Comparison of ENCODE assay signal across 13 cellular contexts in genomic region chr1:93702828-93703183, GRCh38. TPM values are rescaled to one million over a fixed set of nuclear protein-coding genes. Genes with fewer than 3 reads are reported as not detected.
DNase-seq lines count a peak whose midpoint lies in the region; ATAC-seq, FAIRE-seq and TF ChIP-seq lines count a peak whose summit lies in the region.
"Had no signal": no experiment of that assay in that cellular context is flagged by ENCODE, and none has a peak within 500 bp of the region (broad histone marks: within the 10 kb centered on the region; RNA-seq: fewer than 3 reads in every experiment).

No MANE protein-coding gene starts in this region.

- TF ChIP-seq CTCF in WTC11 (IDR thresholded peaks at IDR 0.05): no peak
- no peak for TF ChIP-seq CTCF in stomach (IDR thresholded peaks at IDR 0.05)
- no peak for TF ChIP-seq CTCF in pancreas (IDR thresholded peaks at IDR 0.05)

- H3F3A ChIP-seq in GM23248 (ENCODE audit: insufficient read depth): no peaks in the 10 kb centered on the region; the same call in 1 of the 2 replicates

- in situ Hi-C loops in GM23248 (cut with MboI): no loop called here

- H3K4me3 ChIP-seq in GM23248 (no peak overlapping the region), stomach (no peak overlapping the region), Karpas-422 (ENCODE audit: low read length) (no peak overlapping the region), pancreas (no peak overlapping the region)

- WGBS in GM23248 (ENCODE audit: low coverage in 1 of 2, low lambda C conversion rate in 2 of 2, missing lambda C conversion rate in 2 of 2), 2 experiments: 54 to 59% methylated on average over 3 of the region's 3 CpGs
- WGBS in stomach, 5 donors: 28 to 66% (median 36%) methylated on average over 2 to 3 of the region's 3 CpGs
- WGBS in pancreas, 2 donors: 56 to 59% methylated on average over 3 of the region's 3 CpGs

- H3K4me2 ChIP-seq in GM23248 (ENCODE audit: unreplicated experiment) (no peak overlapping the region), Karpas-422 (ENCODE audit: low read depth, low read length, poor library complexity, severe bottlenecking) (no peak overlapping the region)

- intact Hi-C loops in left ventricle myocardium superior (cut with micrococcal nuclease): no loop called here
- intact Hi-C loops in stomach (cut with DNase I; ENCODE audit: low total_unique reads): no loop called here
- intact Hi-C loops in pancreas (cut with DNase I): no loop called here

- H3K27me3 ChIP-seq in GM23248 (replicated peaks; ENCODE audit: insufficient read depth) (no peaks in the 10 kb centered on the region), stomach (no peaks in the 10 kb centered on the region), Karpas-422 (ENCODE audit: low read length) (no peaks in the 10 kb centered on the region), pancreas (no peaks in the 10 kb centered on the region)

- TF ChIP-seq EP300 in stomach (IDR thresholded peaks at IDR 0.05): no peak

- H4K20me1 ChIP-seq in GM23248 (ENCODE audit: insufficient read depth): no peaks in the 10 kb centered on the region
- H4K20me1 ChIP-seq in Karpas-422 (ENCODE audit: insufficient read depth, low read depth, low read length): no peaks in the 10 kb centered on the region

- DNase-seq in GM23248 (no peak), WTC11 (ENCODE audit: low spot score) (no peak), left ventricle myocardium superior (no peak), stomach (no peak), inferior parietal cortex (ENCODE audit: extremely low spot score) (no peak), Karpas-422 (no peak), pancreas (no peak)
- DNase-seq: activated CD4-positive, alpha-beta T cell treated with anti-CD3 and anti-CD28 coated beads, Interleukin-2, amount 50 U/mL, for 48 hours; activated naive CD4-positive, alpha-beta T cell; cerebellar nuclear complex; MV-4-11; stimulated activated naive CD4-positive, alpha-beta T cell had no signal

- CTCF ChIA-PET in WTC11 (lab: Charles Lee): interaction anchor here (0.7 to 1.1 kb wide), 4 partner anchors 12 to 58 kb away, joined by 3 to 4 read pairs (median 3); partner anchors contain the start of gene BCAR3

- H3K79me2 ChIP-seq in GM23248 (ENCODE audit: insufficient read depth) (no peaks in the 10 kb centered on the region), Karpas-422 (ENCODE audit: low read length) (no peaks in the 10 kb centered on the region)

- H3K4me1 Mint-ChIP-seq in WTC11: peaks cover 17% of the 10 kb centered on the region

- H3K27ac Mint-ChIP-seq in WTC11: no peak overlapping the region

- no peaks in the 10 kb centered on the region for H3K36me3 Mint-ChIP-seq in WTC11

- peak overlapping the region; percentile 82 for H3K27ac ChIP-seq in GM23248
- H3K27ac ChIP-seq in stomach: peak overlapping the region in 4 of 5 donors; percentile 18 to 75 (median 51)
- H3K27ac ChIP-seq in Karpas-422 (ENCODE audit: low read length): no peak overlapping the region
- H3K27ac ChIP-seq in pancreas: no peak overlapping the region

- ATAC-seq in WTC11 (no peak), left ventricle myocardium superior (peak; percentile 44), GM18861 (IDR thresholded peaks at IDR 0.05; ENCODE audit: unreplicated experiment) (no peak), pancreas (no peak)

- H3K9me3 ChIP-seq in GM23248 (ENCODE audit: low read depth) (no peaks in the 10 kb centered on the region), stomach (no peaks in the 10 kb centered on the region), Karpas-422 (ENCODE audit: low read length) (no peaks in the 10 kb centered on the region), pancreas (no peaks in the 10 kb centered on the region)

- POLR2A ChIA-PET in WTC11 (lab: Charles Lee): no interaction called here

- H3K4me3 Mint-ChIP-seq in WTC11: no peak overlapping the region

- no peak for TF ChIP-seq POLR2A in stomach (IDR thresholded peaks at IDR 0.05)

- H2AFZ ChIP-seq in GM23248 (peak overlapping the region; percentile 32), Karpas-422 (ENCODE audit: low read length) (no peak overlapping the region)

- FAIRE-seq in pancreas (lab: Jason Lieb, UNC): no peak

- H3K9me2 ChIP-seq in GM23248 (ENCODE audit: insufficient read depth) (no peaks in the 10 kb centered on the region), Karpas-422 (replicated peaks; ENCODE audit: insufficient read depth, low read length) (no peaks in the 10 kb centered on the region)

- H3K9me3 Mint-ChIP-seq in WTC11: no peaks in the 10 kb centered on the region

- H3K36me3 ChIP-seq in GM23248 (ENCODE audit: low read depth) (no peaks in the 10 kb centered on the region), stomach (no peaks in the 10 kb centered on the region), Karpas-422 (ENCODE audit: insufficient read depth, low read length) (no peaks in the 10 kb centered on the region), pancreas (no peaks in the 10 kb centered on the region)

- H3K9ac ChIP-seq in GM23248 (no peak overlapping the region), Karpas-422 (ENCODE audit: low read length) (no peak overlapping the region)

- H3K27me3 Mint-ChIP-seq in WTC11 (ENCODE audit: low read depth): no peaks in the 10 kb centered on the region

- H3K4me1 ChIP-seq in GM23248 (ENCODE audit: insufficient read depth) (peaks cover 27% of the 10 kb centered on the region), stomach (peaks cover 0 to 21% (median 11%) of the 10 kb centered on the region in 4 donors), Karpas-422 (ENCODE audit: low read length) (peaks cover 11% of the 10 kb centered on the region), pancreas (no peaks in the 10 kb centered on the region)

TF ChIP-seq in WTC11, 78 proteins besides CTCF, POLR2A, EP300 and RAD21:
- TF ChIP-seq TP53 (CRISPR knock-in tag; IDR thresholded peaks at IDR 0.05): no peak
- TF ChIP-seq, protein P1, sequence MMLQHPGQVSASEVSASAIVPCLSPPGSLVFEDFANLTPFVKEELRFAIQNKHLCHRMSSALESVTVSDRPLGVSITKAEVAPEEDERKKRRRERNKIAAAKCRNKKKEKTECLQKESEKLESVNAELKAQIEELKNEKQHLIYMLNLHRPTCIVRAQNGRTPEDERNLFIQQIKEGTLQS (CRISPR knock-in tag; conservative IDR thresholded peaks at IDR 0.05): no peak
- TF ChIP-seq ZBTB21 (CRISPR knock-in tag; IDR thresholded peaks at IDR 0.05; ENCODE audit: borderline replicate concordance): no peak
- TF ChIP-seq, protein P2, sequence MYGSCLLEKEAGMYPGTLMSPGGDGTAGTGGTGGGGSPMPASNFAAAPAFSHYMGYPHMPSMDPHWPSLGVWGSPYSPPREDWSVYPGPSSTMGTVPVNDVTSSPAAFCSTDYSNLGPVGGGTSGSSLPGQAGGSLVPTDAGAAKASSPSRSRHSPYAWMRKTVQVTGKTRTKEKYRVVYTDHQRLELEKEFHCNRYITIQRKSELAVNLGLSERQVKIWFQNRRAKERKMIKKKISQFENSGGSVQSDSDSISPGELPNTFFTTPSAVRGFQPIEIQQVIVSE (CRISPR knock-in tag; IDR thresholded peaks at IDR 0.05; ENCODE audit: borderline replicate concordance): no peak
- TF ChIP-seq ZNF416 (CRISPR knock-in tag; IDR thresholded peaks at IDR 0.05): no peak
- peak; percentile 57; the same call in 1 of the 2 replicates for TF ChIP-seq ZNF121 (CRISPR knock-in tag; IDR thresholded peaks at IDR 0.05)
- no peak for TF ChIP-seq PREB (CRISPR knock-in tag; IDR thresholded peaks at IDR 0.05; ENCODE audit: borderline replicate concordance)

RNA-seq across cellular contexts. Expression of gene BCAR3, which starts 21.2 kb away (rescaled TPM):
- total RNA-seq in GM23248 (2014; rRNA removed; shearing (Covaris generic)): 79.5 and 83.2 TPM in 2 replicates
- polyA plus RNA-seq in GM23248 (2016; fragmentation: Nextera tagmentation; extraction: Ambion mirVana): 62.2 and 65.1 TPM in 2 replicates
- total RNA-seq in WTC11 (2021): 9.3 to 14.8 TPM (median 9.6 TPM) in 3 replicates
- total RNA-seq in left ventricle myocardium superior: 15.2 TPM
- total RNA-seq in stomach: 10 to 100 TPM; 10.1 to 28.0 (median 20.6) TPM
- 10 to 100 TPM in 1 of 3 donors, 1 to 10 TPM in 2; 5.6 to 25.8 (median 8.3) TPM for polyA plus RNA-seq in stomach
- total RNA-seq in Karpas-422 (2014; rRNA removed; shearing (Covaris generic); ENCODE audit: low replicate concordance): 9.9 and 12.6 TPM in 2 replicates
- 1 to 10 TPM; 2.4 to 8.2 (median 4.9) TPM for total RNA-seq in pancreas
- 1 to 10 TPM; 2.6 to 6.1 TPM for polyA plus RNA-seq in pancreas

Comparison
In these comparisons a context has a peak if more than half of its experiments do, and no peak if none do; other contexts are left out.
1. H3K27ac ChIP-seq: peak in GM23248 (single experiment) and stomach (4 of 5); none in Karpas-422 (single experiment) and pancreas (0 of 4).